Comparison of ENCODE assay signal across 1 cellular context in genomic region chr18:832085-832681, GRCh38.
TF ChIP-seq lines count a peak whose summit lies in the region.

No MANE protein-coding gene starts in this region.

TF ChIP-seq in HepG2, 621 proteins besides CTCF, POLR2A, EP300 and RAD21 (continued from another document):
- TF ChIP-seq PRDM4 (CRISPR knock-in tag; IDR thresholded peaks at IDR 0.05; ENCODE audit: borderline replicate concordance) (no peak), ZNF704 (CRISPR knock-in tag; IDR thresholded peaks at IDR 0.05; ENCODE audit: borderline replicate concordance) (no peak), PREB (CRISPR knock-in tag; IDR thresholded peaks at IDR 0.05) (no peak), PRDM15 (CRISPR knock-in tag; IDR thresholded peaks at IDR 0.05) (no peak), POGK (CRISPR knock-in tag; conservative IDR thresholded peaks at IDR 0.05) (0 out of 2 replicates have a peak, but pooled peaks have one; percentile 37), ZNF644 (CRISPR knock-in tag; IDR thresholded peaks at IDR 0.05; ENCODE audit: low read depth) (0 out of 2 replicates have a peak, but pooled peaks have one; percentile 14), THAP7 (CRISPR knock-in tag; IDR thresholded peaks at IDR 0.05) (no peak), IRF1 (CRISPR knock-in tag; IDR thresholded peaks at IDR 0.05; ENCODE audit: low read depth) (no peak), ZNF687 (CRISPR knock-in tag; IDR thresholded peaks at IDR 0.05) (peak; percentile 87)
